ENCODE assay signal across 14 cellular contexts in the genomic region with DNA sequence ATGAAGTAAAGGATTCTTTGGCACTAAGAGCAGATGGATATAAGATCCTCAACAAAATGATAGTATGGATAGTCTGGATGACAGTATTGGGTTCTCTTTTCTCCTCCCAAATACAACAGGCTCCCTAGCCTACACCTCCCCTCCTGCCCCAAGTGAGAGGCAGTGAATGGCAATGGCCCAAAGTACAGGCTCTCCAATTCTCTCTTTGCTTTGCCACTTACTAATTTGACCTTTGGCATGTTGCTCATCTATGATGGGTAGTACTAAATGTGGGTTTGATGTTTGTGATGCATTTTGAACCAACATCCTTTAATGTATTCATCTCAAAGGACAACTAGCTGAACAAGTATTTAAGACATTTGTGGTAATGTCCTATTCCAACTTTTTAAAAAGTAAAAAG.
DNase-seq lines count a peak whose midpoint lies in the region; ATAC-seq and TF ChIP-seq lines count a peak whose summit lies in the region.
"Had no signal": no experiment of that assay in that cellular context is flagged by ENCODE, and none has a peak within 500 bp of the region (broad histone marks: within the 10 kb centered on the region; RNA-seq: fewer than 3 reads in every experiment).

No MANE protein-coding gene starts in this region.

- no peak overlapping the region for H3K14ac ChIP-seq in H9 (ENCODE audit: insufficient read depth, low read length)

- H3K27ac ChIP-seq in H9 (ENCODE audit: insufficient read length, low read depth, low read length) (no peak overlapping the region), right lobe of liver (no peak overlapping the region), esophagus muscularis mucosa (replicated peaks in 1 of 4) (no peak overlapping the region)
- H3K27ac ChIP-seq: thoracic aorta had no signal

- H2BK15ac ChIP-seq in H9 (ENCODE audit: low read depth, low read length) = no peak overlapping the region

- no peak overlapping the region for H3K18ac ChIP-seq in H9 (ENCODE audit: insufficient read length, low read depth, low read length)

- H3K4me3 Mint-ChIP-seq in T-helper 1 cell treated with Interleukin-12 subunit alpha and Interleukin-12 subunit beta and Interleukin-4 antibody, amounts not matched to agents 30 μg/mL and 1 μg/mL, for 36 hours = no peak overlapping the region
- no peak overlapping the region for H3K4me3 Mint-ChIP-seq in H9
- no peak overlapping the region for H3K4me3 Mint-ChIP-seq in activated naive CD8-positive, alpha-beta T cell treated with anti-CD3 and anti-CD28 coated beads, Interleukin-2, amount 10 ng/mL, durations not matched to agents 7 days and 5 days

- no peak overlapping the region for H3K23ac ChIP-seq in H9 (ENCODE audit: insufficient read length, low read depth, low read length)

- H3K27me3 Mint-ChIP-seq in T-helper 1 cell treated with Interleukin-12 subunit alpha and Interleukin-12 subunit beta and Interleukin-4 antibody, amounts not matched to agents 30 μg/mL and 1 μg/mL, for 36 hours (ENCODE audit: low read depth) = no peaks in the 10 kb centered on the region
- H3K27me3 Mint-ChIP-seq in H9 (ENCODE audit: low read depth) = no peaks in the 10 kb centered on the region
- no peaks in the 10 kb centered on the region for H3K27me3 Mint-ChIP-seq in activated naive CD8-positive, alpha-beta T cell treated with anti-CD3 and anti-CD28 coated beads, Interleukin-2, amount 10 ng/mL, durations not matched to agents 7 days and 5 days

- no peak overlapping the region for H3T11ph ChIP-seq in H9 (ENCODE audit: low read length)

- TF ChIP-seq CTCF in H9 (conservative IDR thresholded peaks at IDR 0.05) (no peak), right lobe of liver (IDR thresholded peaks at IDR 0.05) (no peak), esophagus muscularis mucosa (IDR thresholded peaks at IDR 0.05) (no peak)

- H3K27me3 ChIP-seq in H9 (ENCODE audit: insufficient read depth, low read length) (no peaks in the 10 kb centered on the region), right lobe of liver (no peaks in the 10 kb centered on the region), esophagus muscularis mucosa (no peaks in the 10 kb centered on the region)

- no peak overlapping the region for H3K56ac ChIP-seq in H9 (ENCODE audit: insufficient read length, low read depth, low read length)

- no peaks in the 10 kb centered on the region for H3K23me2 ChIP-seq in H9 (ENCODE audit: insufficient read length, low read depth, low read length, poor library complexity, severe bottlenecking)

- no peak overlapping the region for H3K9ac ChIP-seq in H9 (ENCODE audit: extremely low read depth, insufficient read length, low read length)

- no peak overlapping the region for H2AK5ac ChIP-seq in H9 (ENCODE audit: insufficient read length, low read length)

- no peak overlapping the region for H3K4me2 ChIP-seq in H9 (ENCODE audit: insufficient read depth, insufficient read length, low read length)

- TF ChIP-seq POLR2A in right lobe of liver (IDR thresholded peaks at IDR 0.05) (no peak), esophagus muscularis mucosa (IDR thresholded peaks at IDR 0.05; ENCODE audit: low read depth) (no peak)

- no peak overlapping the region for H2BK5ac ChIP-seq in H9 (ENCODE audit: insufficient read length, low read length)

- no peak overlapping the region for H2AFZ ChIP-seq in H9 (ENCODE audit: low read length)

- peak; percentile 26 for ATAC-seq in activated naive CD8-positive, alpha-beta T cell treated with anti-CD3 and anti-CD28 coated beads, Interleukin-2, amount 10 ng/mL, durations not matched to agents 7 days and 5 days (ENCODE audit: low read depth)
- peak; percentile 67 to 92 (median 79) for ATAC-seq in right lobe of liver
- ATAC-seq in HG02642 (IDR thresholded peaks at IDR 0.05; ENCODE audit: poor library complexity, unreplicated experiment) = no peak

- H2BK120ac ChIP-seq in H9 (ENCODE audit: low read depth, low read length, poor library complexity, severe bottlenecking) = no peak overlapping the region

- H4K8ac ChIP-seq in H9 (replicated peaks; ENCODE audit: insufficient read length, low read depth, low read length) = no peak overlapping the region

- DNase-seq in T-helper 1 cell = no peak
- no peak for DNase-seq in H9
- DNase-seq in activated naive CD8-positive, alpha-beta T cell treated with anti-CD3 and anti-CD28 coated beads, Interleukin-2, amount 10 ng/mL, durations not matched to agents 7 days and 5 days = no peak
- peak in 1 of 3 donors; percentile 24 for DNase-seq in right lobe of liver
- DNase-seq in esophagus muscularis mucosa (ENCODE audit: extremely low spot score) = no peak
- no peak for DNase-seq in SHP77 (lab: John Stamatoyannopoulos, UW)
- DNase-seq: 8988T; activated effector memory CD4-positive, alpha-beta T cell treated with anti-CD3 and anti-CD28 coated beads, Interleukin-2, amount 50 U/mL, for 16 hours; hippocampal formation; NCI-H226; nucleus accumbens had no signal

- no peak overlapping the region for H4K91ac ChIP-seq in H9 (ENCODE audit: insufficient read length, low read depth, low read length)

- no peaks in the 10 kb centered on the region for H3K9me3 ChIP-seq in H9 (ENCODE audit: control insufficient read depth, low read depth, low read length)
- H3K9me3 ChIP-seq in right lobe of liver = no peaks in the 10 kb centered on the region
- H3K9me3 ChIP-seq in esophagus muscularis mucosa = no peaks in the 10 kb centered on the region
- H3K9me3 ChIP-seq: thoracic aorta had no signal

- no peaks in the 10 kb centered on the region for H4K20me1 ChIP-seq in H9 (ENCODE audit: control insufficient read depth, insufficient read depth, insufficient read length)

- no peaks in the 10 kb centered on the region for H3K79me2 ChIP-seq in H9 (ENCODE audit: insufficient read depth, low read length)

- peaks cover 0 to 75% (median 29%) of the 10 kb centered on the region in 4 donors for H3K36me3 ChIP-seq in right lobe of liver
- peaks cover 62 to 98% (median 82%) of the 10 kb centered on the region in 4 donors for H3K36me3 ChIP-seq in esophagus muscularis mucosa

- H2BK20ac ChIP-seq in H9 (ENCODE audit: low read depth, low read length, poor library complexity, severe bottlenecking) = no peak overlapping the region

- peaks cover 9% of the 10 kb centered on the region for H3K4me1 Mint-ChIP-seq in T-helper 1 cell treated with Interleukin-12 subunit alpha and Interleukin-12 subunit beta and Interleukin-4 antibody, amounts not matched to agents 30 μg/mL and 1 μg/mL, for 36 hours (ENCODE audit: low read depth)
- peaks cover 26 to 30% of the 10 kb centered on the region in 2 experiments for H3K4me1 Mint-ChIP-seq in H9
- peaks cover 4% of the 10 kb centered on the region for H3K4me1 Mint-ChIP-seq in activated naive CD8-positive, alpha-beta T cell treated with anti-CD3 and anti-CD28 coated beads, Interleukin-2, amount 10 ng/mL, durations not matched to agents 7 days and 5 days

- no peaks in the 10 kb centered on the region for H3K9me3 Mint-ChIP-seq in T-helper 1 cell treated with Interleukin-12 subunit alpha and Interleukin-12 subunit beta and Interleukin-4 antibody, amounts not matched to agents 30 μg/mL and 1 μg/mL, for 36 hours
- no peaks in the 10 kb centered on the region for H3K9me3 Mint-ChIP-seq in H9
- H3K9me3 Mint-ChIP-seq in activated naive CD8-positive, alpha-beta T cell treated with anti-CD3 and anti-CD28 coated beads, Interleukin-2, amount 10 ng/mL, durations not matched to agents 7 days and 5 days = no peaks in the 10 kb centered on the region

- H3K4me1 ChIP-seq in H9 (ENCODE audit: insufficient read depth, low read length) (no peaks in the 10 kb centered on the region; the same call in 1 of the 2 replicates), right lobe of liver (peaks cover 0 to 8% (median 0%) of the 10 kb centered on the region in 4 donors), esophagus muscularis mucosa (peaks cover 0 to 9% (median 7%) of the 10 kb centered on the region in 4 donors)

- POLR2A ChIA-PET in activated naive CD8-positive, alpha-beta T cell treated with anti-CD3 and anti-CD28 coated beads, Interleukin-2, amount 10 ng/mL, durations not matched to agents 7 days and 5 days (lab: Charles Lee) = no interaction called here

- H3K36me3 Mint-ChIP-seq in T-helper 1 cell treated with Interleukin-12 subunit alpha and Interleukin-12 subunit beta and Interleukin-4 antibody, amounts not matched to agents 30 μg/mL and 1 μg/mL, for 36 hours (ENCODE audit: low read depth) = peaks cover 40% of the 10 kb centered on the region
- H3K36me3 Mint-ChIP-seq in H9 (ENCODE audit: insufficient read depth in 1 of 3, low read depth in 3 of 3) = peaks cover 33 to 83% (median 70%) of the 10 kb centered on the region in 3 experiments
- H3K36me3 Mint-ChIP-seq in activated naive CD8-positive, alpha-beta T cell treated with anti-CD3 and anti-CD28 coated beads, Interleukin-2, amount 10 ng/mL, durations not matched to agents 7 days and 5 days = peaks cover 32% of the 10 kb centered on the region

- H3K4ac ChIP-seq in H9 (ENCODE audit: low read depth, low read length) = no peak overlapping the region

- peak overlapping the region; percentile 53 for H3K27ac Mint-ChIP-seq in T-helper 1 cell treated with Interleukin-12 subunit alpha and Interleukin-12 subunit beta and Interleukin-4 antibody, amounts not matched to agents 30 μg/mL and 1 μg/mL, for 36 hours
- peak overlapping the region in 2 of 3 experiments; percentile 5 to 40; a peak in 2 of 7 replicates for H3K27ac Mint-ChIP-seq in H9
- peak overlapping the region; percentile 47 for H3K27ac Mint-ChIP-seq in activated naive CD8-positive, alpha-beta T cell treated with anti-CD3 and anti-CD28 coated beads, Interleukin-2, amount 10 ng/mL, durations not matched to agents 7 days and 5 days

- no peak overlapping the region for H4K5ac ChIP-seq in H9 (ENCODE audit: insufficient read length, low read depth, low read length)

- intact Hi-C loops in right lobe of liver (cut with DNase I) = no loop called here
- intact Hi-C loops in esophagus muscularis mucosa (cut with DNase I) = no loop called here

- no peak overlapping the region for H2BK12ac ChIP-seq in H9 (ENCODE audit: insufficient read length, low read depth, low read length)

- no peak for TF ChIP-seq EP300 in esophagus muscularis mucosa (IDR thresholded peaks at IDR 0.05)

- no peaks in the 10 kb centered on the region for H3K79me1 ChIP-seq in H9 (ENCODE audit: insufficient read depth, low read depth, low read length, poor library complexity, severe bottlenecking)

- H3K4me3 ChIP-seq in right lobe of liver = no peak overlapping the region
- H3K4me3 ChIP-seq in esophagus muscularis mucosa = no peak overlapping the region
- H3K4me3 ChIP-seq: thoracic aorta had no signal
